Comparison of ENCODE assay signal across 30 cellular contexts in genomic region chr2:99925960-99926359, GRCh38.
"Had no signal": no experiment of that assay in that cellular context is flagged by ENCODE, and none has a peak within 500 bp of the region (broad histone marks: within the 10 kb centered on the region; RNA-seq: fewer than 3 reads in every experiment).

No MANE protein-coding gene starts in this region.

- ATAC-seq: Panc1, Right ventricle myocardium inferior, SK-N-SH treated with all-trans-retinoic acid at 6 μM for 48 hours, T-cell had no signal

- H3K27ac ChIP-seq: PC-9, RWPE1, SJCRH30, SK-N-MC had no signal

- H2AFZ ChIP-seq: PC-9 had no signal

- H3K4me3 Mint-ChIP-seq: T-cell had no signal

- H3K4me1 ChIP-seq: SJCRH30 had no signal

- H3K27me3 Mint-ChIP-seq: T-cell had no signal

- H3K27me3 ChIP-seq: SJCRH30 had no signal

- H3K4me3 ChIP-seq: PC-9, SJCRH30, SK-N-MC had no signal

- H3K9me3 ChIP-seq: SJCRH30 had no signal

- H3K4me1 Mint-ChIP-seq: T-cell had no signal

- DNase-seq: Karpas-422, MM.1S, MV-4-11, NCI-H1092, NCI-H1105, NCI-H1417 treated with DMSO at 0.1 percent for 48 hours, NCI-H1436 treated with DMSO at 0.1 percent for 48 hours, NCI-H1694 treated with DMSO at 0.1 percent for 48 hours, NCI-H187 treated with DMSO at 0.1 percent for 48 hours, NCI-H2029, NCI-H2081, NCI-H2171 treated with DMSO at 0.1 percent for 48 hours, NCI-H2227 treated with DMSO at 0.1 percent for 48 hours, NCI-H345, NCI-H446, NCI-H510A treated with DMSO at 0.1 percent for 48 hours, NCI-H524 treated with DMSO at 0.1 percent for 48 hours, NCI-H69, NCI-H748 treated with DMSO at 0.1 percent for 48 hours, NCI-H82, PC-9, SHP77, SIG-M5, SJCRH30, T-cell had no signal

- H3K27ac Mint-ChIP-seq: T-cell had no signal

- H3K4me2 ChIP-seq: PC-9 had no signal

- H3K36me3 ChIP-seq: SJCRH30 had no signal
